ENCODE assay signal across 16 cellular contexts in the genomic region with DNA sequence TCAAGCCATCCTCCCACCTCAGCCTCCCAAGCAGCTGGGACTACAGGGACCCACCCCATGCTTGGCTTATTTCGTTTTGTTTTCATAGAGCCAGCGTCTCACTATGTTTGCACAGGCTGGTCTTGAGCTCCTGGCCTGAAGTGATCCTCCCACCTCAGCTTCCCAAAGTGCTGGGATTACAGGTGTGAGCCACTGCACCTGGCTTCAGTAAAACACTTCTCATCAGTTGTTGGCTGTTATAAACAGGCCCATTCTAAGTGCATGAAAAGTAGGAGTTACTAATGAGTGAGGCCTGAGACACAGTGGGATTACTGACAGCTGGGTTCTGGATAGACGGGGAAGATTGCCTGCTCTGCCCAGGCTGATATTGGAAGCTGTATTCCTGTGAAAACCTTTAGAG. TPM values are rescaled to one million over a fixed set of nuclear protein-coding genes. Genes with fewer than 3 reads are reported as not detected.
DNase-seq lines count a peak whose midpoint lies in the region; ATAC-seq lines count a peak whose summit lies in the region.
"Had no signal": no experiment of that assay in that cellular context is flagged by ENCODE, and none has a peak within 500 bp of the region (broad histone marks: within the 10 kb centered on the region; RNA-seq: fewer than 3 reads in every experiment).

No MANE protein-coding gene starts in this region.

- no peak for ATAC-seq in activated CD8-positive, alpha-beta memory T cell treated with anti-CD3 and anti-CD28 coated beads, Interleukin-2, amount 10 ng/mL, durations not matched to agents 7 days and 5 days

- no peak for DNase-seq in activated CD8-positive, alpha-beta memory T cell treated with anti-CD3 and anti-CD28 coated beads, Interleukin-2, amount 10 ng/mL, durations not matched to agents 7 days and 5 days
- DNase-seq in activated CD8-positive, alpha-beta memory T cell treated with anti-CD3 and anti-CD28 coated beads, Interleukin-2, amount 50 U/mL, for 48 hours = no peak
- DNase-seq in NCI-H82 treated with DMSO at 0.1 percent for 48 hours (lab: John Stamatoyannopoulos, UW; ENCODE audit: unreplicated experiment) (peak; percentile 29), HK-2 (ENCODE audit: unreplicated experiment) (no peak)
- DNase-seq in effector CD4-positive, alpha-beta T cell = no peak
- no peak for DNase-seq in activated CD4-positive, alpha-beta T cell treated with anti-CD3 and anti-CD28 coated beads for 1 hour
- DNase-seq: effector CD8-positive, alpha-beta T cell; midbrain had no signal

- CTCF ChIA-PET in activated CD8-positive, alpha-beta memory T cell treated with anti-CD3 and anti-CD28 coated beads, Interleukin-2, amount 10 ng/mL, durations not matched to agents 7 days and 5 days (lab: Charles Lee) = interaction anchor here (0.6 to 1.2 kb wide), 2 partner anchors 10 to 525 kb away, joined by 3 read pairs; no protein-coding TSS in a partner anchor

- H3K27me3 ChIP-seq in layer of hippocampus (ENCODE audit: control insufficient read depth, insufficient read depth, low read length) = no peaks in the 10 kb centered on the region
- H3K27me3 ChIP-seq: ascending aorta, Peyer's patch, uterus had no signal

- H3K4me3 Mint-ChIP-seq in activated CD8-positive, alpha-beta memory T cell treated with anti-CD3 and anti-CD28 coated beads, Interleukin-2, amount 10 ng/mL, durations not matched to agents 7 days and 5 days = no peak overlapping the region
- H3K4me3 Mint-ChIP-seq: activated T-cell treated with anti-CD3 and anti-CD28 coated beads, Interleukin-2, amount 50 U/mL, for 72 hours; T-cell had no signal

- no peaks in the 10 kb centered on the region for H3K9me3 Mint-ChIP-seq in activated CD8-positive, alpha-beta memory T cell treated with anti-CD3 and anti-CD28 coated beads, Interleukin-2, amount 10 ng/mL, durations not matched to agents 7 days and 5 days (ENCODE audit: low read depth)
- H3K9me3 Mint-ChIP-seq: activated T-cell treated with anti-CD3 and anti-CD28 coated beads, Interleukin-2, amount 50 U/mL, for 72 hours; T-cell had no signal

- H3K27ac ChIP-seq in layer of hippocampus (ENCODE audit: low read depth, low read length) (peak overlapping the region; percentile 76), temporal lobe (ENCODE audit: low read depth, low read length) (peak overlapping the region; percentile 98)
- H3K27ac ChIP-seq: ascending aorta had no signal

- peaks cover 25% of the 10 kb centered on the region for H3K4me1 Mint-ChIP-seq in activated CD8-positive, alpha-beta memory T cell treated with anti-CD3 and anti-CD28 coated beads, Interleukin-2, amount 10 ng/mL, durations not matched to agents 7 days and 5 days

- H3K36me3 Mint-ChIP-seq in activated CD8-positive, alpha-beta memory T cell treated with anti-CD3 and anti-CD28 coated beads, Interleukin-2, amount 10 ng/mL, durations not matched to agents 7 days and 5 days = no peaks in the 10 kb centered on the region
- H3K36me3 Mint-ChIP-seq: T-cell had no signal

- peaks cover 7% of the 10 kb centered on the region for H3K27me3 Mint-ChIP-seq in activated CD8-positive, alpha-beta memory T cell treated with anti-CD3 and anti-CD28 coated beads, Interleukin-2, amount 10 ng/mL, durations not matched to agents 7 days and 5 days
- H3K27me3 Mint-ChIP-seq: T-cell had no signal

- peak overlapping the region; percentile 18 for H3K27ac Mint-ChIP-seq in activated CD8-positive, alpha-beta memory T cell treated with anti-CD3 and anti-CD28 coated beads, Interleukin-2, amount 10 ng/mL, durations not matched to agents 7 days and 5 days
- H3K27ac Mint-ChIP-seq: activated T-cell treated with anti-CD3 and anti-CD28 coated beads, Interleukin-2, amount 50 U/mL, for 72 hours had no signal

RNA-seq across cellular contexts. Expression of gene CRB2, which starts 3.5 kb away (rescaled TPM):
- not detected for total RNA-seq in activated CD8-positive, alpha-beta memory T cell treated with anti-CD3 and anti-CD28 coated beads, Interleukin-2, amount 10 ng/mL, durations not matched to agents 7 days and 5 days
- 5.4 TPM for total RNA-seq in temporal lobe
- total RNA-seq: activated T-cell treated with anti-CD3 and anti-CD28 coated beads, Interleukin-2, amount 50 U/mL, for 72 hours; ascending aorta; fibroblast of villous mesenchyme had no signal
